In the genomic region with DNA sequence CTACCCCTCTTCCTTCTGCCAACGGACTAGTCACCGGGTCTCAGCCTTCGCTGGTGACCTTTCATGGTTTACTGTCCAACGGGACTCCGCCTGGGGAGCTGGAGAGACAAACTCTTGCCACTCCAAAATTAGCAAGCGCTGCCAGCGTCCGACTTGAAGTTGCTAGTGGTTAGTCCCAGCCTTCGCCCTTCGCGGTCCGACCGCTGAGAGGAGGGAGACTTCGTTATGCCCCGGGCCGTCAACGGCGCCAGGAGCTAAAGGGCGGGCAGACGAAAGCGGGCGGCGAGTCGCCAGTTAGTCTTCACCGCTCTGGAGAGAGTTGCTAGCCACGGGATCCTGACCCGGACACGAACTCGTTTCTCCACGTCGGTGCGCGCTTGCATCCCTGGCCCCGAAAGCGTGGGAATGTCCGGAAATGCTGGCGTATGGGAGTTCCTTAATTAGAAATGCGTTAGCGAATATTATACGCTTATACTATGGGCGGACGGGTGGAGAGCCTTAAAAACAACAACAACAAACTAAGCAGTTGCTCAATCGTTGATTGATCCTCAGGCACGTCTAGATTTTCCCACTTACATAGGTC, we compare ENCODE assay signal across 8 cellular contexts. TPM values are rescaled to one million over a fixed set of nuclear protein-coding genes. Genes with fewer than 3 reads are reported as not detected.
DNase-seq lines count a peak whose midpoint lies in the region; ATAC-seq and TF ChIP-seq lines count a peak whose summit lies in the region.

No MANE protein-coding gene starts in this region.

- H3K4me3 Mint-ChIP-seq in T-helper 17 cell: peak overlapping the region; percentile 98

- no peak for TF ChIP-seq CTCF in kidney epithelial cell (IDR thresholded peaks at IDR 0.05; ENCODE audit: insufficient read depth, low read length, poor library complexity, severe bottlenecking)

- peaks cover 38% of the 10 kb centered on the region for H3K4me1 Mint-ChIP-seq in T-helper 17 cell

- H3K9me3 ChIP-seq in T-helper 17 cell (ENCODE audit: control insufficient read depth, low read length, poor library complexity, severe bottlenecking): no peaks in the 10 kb centered on the region

- H3K27me3 ChIP-seq in kidney epithelial cell (ENCODE audit: control insufficient read depth, insufficient read depth, low read length): no peaks in the 10 kb centered on the region

- peak; percentile 33 for DNase-seq in AG20443 (ENCODE audit: low spot score)
- DNase-seq in T-helper 17 cell: peak; percentile 7 to 16 (median 11)
- DNase-seq in cerebellar cortex (ENCODE audit: low spot score): peak; percentile 16
- no peak for DNase-seq in kidney epithelial cell (ENCODE audit: low read depth)
- DNase-seq in stimulated activated CD4-positive, alpha-beta T cell treated with anti-CD3 and anti-CD28 coated beads, Interleukin-1b, Interleukin-23, amount 100 ng/mL, for 4 hours (ENCODE audit: low read depth in 2 of 2): peak; percentile 5 to 13

- peak overlapping the region; percentile 100 for H3K27ac Mint-ChIP-seq in T-helper 17 cell

- H3K27me3 Mint-ChIP-seq in T-helper 17 cell: no peaks in the 10 kb centered on the region

- H3K36me3 Mint-ChIP-seq in T-helper 17 cell (ENCODE audit: low read depth): peaks cover 3% of the 10 kb centered on the region

- ATAC-seq in GM18909 (IDR thresholded peaks at IDR 0.05; ENCODE audit: poor library complexity, unreplicated experiment) (peak; percentile 14), HG03457 (IDR thresholded peaks at IDR 0.05; ENCODE audit: unreplicated experiment) (peak; percentile 5), T-helper 17 cell (no peak), HG03520 (IDR thresholded peaks at IDR 0.05; ENCODE audit: unreplicated experiment) (no peak)

- no peaks in the 10 kb centered on the region for H3K36me3 ChIP-seq in kidney epithelial cell (ENCODE audit: control insufficient read depth, insufficient read depth, low read length)

- peak overlapping the region; percentile 73 for H3K4me3 ChIP-seq in kidney epithelial cell (ENCODE audit: low read depth, low read length)

RNA-seq across cellular contexts. Expression of a gene that starts 0.7 kb away (rescaled TPM):
- 10 to 100 TPM; 61.1 to 77.8 TPM for total RNA-seq in T-helper 17 cell
- 23.1 and 39.2 TPM in 2 replicates for total RNA-seq in kidney epithelial cell

RNA-seq across cellular contexts. Expression of a gene that starts 1.1 kb away (rescaled TPM):
- total RNA-seq in T-helper 17 cell (10 to 100 TPM; 24.6 to 26.1 TPM), kidney epithelial cell (24.0 and 24.7 TPM in 2 replicates)

RNA-seq across cellular contexts. Expression of a gene that starts 49.4 kb away (rescaled TPM):
- total RNA-seq in T-helper 17 cell (10 to 100 TPM; 15.2 to 32.1 TPM), kidney epithelial cell (13.8 and 20.9 TPM in 2 replicates)

Comparison
In these comparisons a context has a peak if more than half of its experiments do, and no peak if none do; other contexts are left out.
1. ATAC-seq: peak in GM18909 (single experiment) and HG03457 (single experiment); none in T-helper 17 cell (single experiment) and HG03520 (single experiment).